8 cellular contexts compared by ENCODE assay signal in genomic region chr17:35578195-35578928, GRCh38. TPM values are rescaled to one million over a fixed set of nuclear protein-coding genes. Genes with fewer than 3 reads are reported as not detected.
A peak's percentile ranks its signal among the peaks of the same experiment; 100 is the strongest.
DNase-seq lines count a peak whose midpoint lies in the region; ATAC-seq and TF ChIP-seq lines count a peak whose summit lies in the region.

PEX12 (minus strand) TSS chr17:35578571; CDS start chr17:35578021, 550 bp downstream.

- 0 out of 2 replicates have a peak, but pooled peaks cover under 1% of the 10 kb centered on the region for H3K79me2 ChIP-seq in GM23338 (replicated peaks; ENCODE audit: insufficient read depth)

- ATAC-seq in GM23338: peak; percentile 98
- ATAC-seq in stimulated activated naive CD8-positive, alpha-beta T cell treated with anti-CD3 and anti-CD28 coated beads, Interleukin-15, Interleukin-2, amounts not matched to agents 100 U/mL and 50 U/mL, for 24 hours: peak; percentile 97

- H3F3A ChIP-seq in GM23338 (replicated peaks; ENCODE audit: low read depth): 0 out of 2 replicates have a peak, but pooled peaks cover 4% of the 10 kb centered on the region

- H3K27ac Mint-ChIP-seq in GM23338: peak within 1 kb of the TSS; percentile 99
- peak within 1 kb of the TSS; percentile 98 to 99 (median 99) for H3K27ac Mint-ChIP-seq in nephron

- DNase-seq in DMS53 treated with DMSO at 0.1 percent for 48 hours (lab: John Stamatoyannopoulos, UW; ENCODE audit: unreplicated experiment) (peak; percentile 75), GM23338 (ENCODE audit: low spot score) (peak; percentile 95), LoVo (ENCODE audit: low spot score) (peak; percentile 89), RWPE1 (ENCODE audit: low spot score) (peak; percentile 77), fibroblast of the aortic adventitia (ENCODE audit: low read depth) (peak; percentile 84)
- peak; percentile 78 for DNase-seq in activated T-helper 9 cell treated with anti-CD3 and anti-CD28 coated beads, Interleukin-2, amount 50 U/mL, for 16 hours (ENCODE audit: low read depth)
- peak; percentile 87 for DNase-seq in stimulated activated naive CD8-positive, alpha-beta T cell treated with anti-CD3 and anti-CD28 coated beads, Interleukin-15, Interleukin-2, amounts not matched to agents 100 U/mL and 50 U/mL, for 24 hours

- H3K4me3 Mint-ChIP-seq in GM23338 (peak within 1 kb of the TSS; percentile 99), nephron (peak within 1 kb of the TSS; percentile 90 to 97 (median 95))

- POLR2A ChIA-PET in RWPE1 (lab: Yijun Ruan, JAX; ENCODE audit: low non-redundant PET): interaction anchor here (0.5 to 1.5 kb wide), 6 partner anchors 8 to 64 kb away, joined by 3 to 9 read pairs (median 4); partner anchors contain the start of gene AP2B1

- no peaks in the 10 kb centered on the region for H3K9me2 ChIP-seq in GM23338 (ENCODE audit: insufficient read depth)

- no peaks in the 10 kb centered on the region for H3K27me3 Mint-ChIP-seq in GM23338 (ENCODE audit: insufficient read depth, low read depth, poor library complexity)
- H3K27me3 Mint-ChIP-seq in nephron (ENCODE audit: low read depth): no peaks in the 10 kb centered on the region

- H3K36me3 ChIP-seq in GM23338 (ENCODE audit: insufficient read depth): peaks cover 7% of the 10 kb centered on the region; the same call in 1 of the 2 replicates

- H3K36me3 Mint-ChIP-seq in GM23338 (ENCODE audit: low read depth) (no peaks in the 10 kb centered on the region; the same call in 1 of the 3 replicates), nephron (ENCODE audit: low read depth) (peaks cover 9% of the 10 kb centered on the region)

- H3K27ac ChIP-seq in GM23338 (ENCODE audit: low read depth) (peak within 1 kb of the TSS; percentile 85), RWPE1 (peak within 1 kb of the TSS; percentile 84)

- no peaks in the 10 kb centered on the region; the same call in 2 of the 3 replicates for H3K4me1 Mint-ChIP-seq in GM23338
- H3K4me1 Mint-ChIP-seq in nephron: peaks cover 23% of the 10 kb centered on the region

- CTCF ChIA-PET in RWPE1 (lab: Yijun Ruan, JAX): interaction anchor here (0.7 to 1.4 kb wide), 2 partner anchors 39 to 227 kb away, joined by 3 read pairs; no protein-coding TSS in a partner anchor

- TF ChIP-seq CTCF in GM23338 (conservative IDR thresholded peaks at IDR 0.05; ENCODE audit: low read depth in 2 of 2) (no peak), RWPE1 (conservative IDR thresholded peaks at IDR 0.05; ENCODE audit: low read depth) (no peak), fibroblast of the aortic adventitia (IDR thresholded peaks at IDR 0.05; ENCODE audit: insufficient read depth, low read length) (no peak), nephron (IDR thresholded peaks at IDR 0.05; ENCODE audit: unreplicated experiment in 3 of 3) (no peak)

- peak within 1 kb of the TSS; percentile 82 for H3K4me2 ChIP-seq in GM23338

- H3K4me3 ChIP-seq in GM23338 (peak within 1 kb of the TSS; percentile 76), fibroblast of the aortic adventitia (ENCODE audit: low read depth, low read length) (peak within 1 kb of the TSS; percentile 94)

- H3K27me3 ChIP-seq in GM23338 (ENCODE audit: insufficient read depth): no peaks in the 10 kb centered on the region

- H2AFZ ChIP-seq in GM23338: peak within 1 kb of the TSS; percentile 44

- peaks cover 3% of the 10 kb centered on the region; the same call in 1 of the 2 replicates for H3K4me1 ChIP-seq in GM23338 (ENCODE audit: insufficient read depth)

- H3K9me3 Mint-ChIP-seq in GM23338: no peaks in the 10 kb centered on the region
- no peaks in the 10 kb centered on the region for H3K9me3 Mint-ChIP-seq in nephron

- H4K20me1 ChIP-seq in GM23338 (replicated peaks; ENCODE audit: insufficient read depth): no peaks in the 10 kb centered on the region

TF ChIP-seq in GM23338, 12 proteins besides CTCF, POLR2A, EP300 and RAD21:
- peak; percentile 94 for TF ChIP-seq ETS1 (IDR thresholded peaks at IDR 0.05)
- TF ChIP-seq EZH2phosphoT487 (IDR thresholded peaks at IDR 0.05; ENCODE audit: unreplicated experiment): no peak
- no peak for TF ChIP-seq NANOG (IDR thresholded peaks at IDR 0.05; ENCODE audit: borderline replicate concordance)
- TF ChIP-seq STAT1 (IDR thresholded peaks at IDR 0.05; ENCODE audit: unreplicated experiment): no peak
- peak; percentile 78 for TF ChIP-seq CREB1 (CRISPR knock-in tag; IDR thresholded peaks at IDR 0.05; ENCODE audit: low read depth)
- peak; percentile 93 for TF ChIP-seq POLR2AphosphoS5 (IDR thresholded peaks at IDR 0.05; ENCODE audit: low read depth)
- TF ChIP-seq JUNB (IDR thresholded peaks at IDR 0.05; ENCODE audit: unreplicated experiment): no peak
- TF ChIP-seq ZNF462 (CRISPR knock-in tag; IDR thresholded peaks at IDR 0.05): no peak
- no peak for TF ChIP-seq ZNF114 (CRISPR knock-in tag; IDR thresholded peaks at IDR 0.05)

RNA-seq across cellular contexts. Expression of gene PEX12, which starts in this region (rescaled TPM):
- 1.9 and 2.1 TPM in 2 replicates for total RNA-seq in GM23338 (2014; rRNA removed; shearing (Covaris generic))
- 1.5 and 2.3 TPM in 2 replicates for polyA plus RNA-seq in GM23338 (2016; fragmentation: Nextera tagmentation; extraction: Ambion mirVana)
- total RNA-seq in fibroblast of the aortic adventitia (ENCODE audit: low replicate concordance): 6.1 and 8.8 TPM in 2 replicates

Comparison
In these comparisons a context has a peak if more than half of its experiments do, and no peak if none do; other contexts are left out.
1. Peak in every context shown above with its lines: DNase-seq, ATAC-seq, H3K4me3 ChIP-seq and H3K27ac ChIP-seq.